ENCODE assay signal across 12 cellular contexts in genomic region chr11:30879322-30880020, GRCh38.
A peak's percentile ranks its signal among the peaks of the same experiment; 100 is the strongest.
DNase-seq lines count a peak whose midpoint lies in the region; FAIRE-seq and TF ChIP-seq lines count a peak whose summit lies in the region.
"Had no signal": no experiment of that assay in that cellular context is flagged by ENCODE, and none has a peak within 500 bp of the region (broad histone marks: within the 10 kb centered on the region; RNA-seq: fewer than 3 reads in every experiment).

No MANE protein-coding gene starts in this region.

- H3K9me3 ChIP-seq in adrenal gland (replicated peaks in 1 of 3), result no peaks in the 10 kb centered on the region

- FAIRE-seq in GM12891 (lab: Jason Lieb, UNC), result no peak

- in situ Hi-C loops in brain microvascular endothelial cell (cut with HindIII; ENCODE audit: low pct_ligation_motif_present, low sequenced_read_pairs), result no loop called here

- H3K27me3 ChIP-seq in adrenal gland (no peaks in the 10 kb centered on the region), brain microvascular endothelial cell (replicated peaks) (no peaks in the 10 kb centered on the region)

- no peak overlapping the region for H3K4me3 ChIP-seq in adrenal gland
- H3K4me3 ChIP-seq in brain microvascular endothelial cell (ENCODE audit: low read depth, low read length), result no peak overlapping the region

- no peak for TF ChIP-seq POLR2A in adrenal gland (IDR thresholded peaks at IDR 0.05)
- no peak for TF ChIP-seq POLR2A in GM12891 (IDR thresholded peaks at IDR 0.05; ENCODE audit: low read depth, low read length)

- no peaks in the 10 kb centered on the region for H3K4me1 ChIP-seq in adrenal gland (replicated peaks in 1 of 2)

- WGBS in adrenal gland, 4 donors, result 43 to 48% (median 46%) methylated on average over 9 of the region's 9 CpGs

- DNase-seq in COR-L47 (lab: John Stamatoyannopoulos, UW), result peak; percentile 95
- peak; percentile 22 for DNase-seq in NCI-H146 (lab: John Stamatoyannopoulos, UW)
- peak in 4 of 7 donors; percentile 13 to 56 (median 21) for DNase-seq in adrenal gland
- DNase-seq in iris pigment epithelial cell (ENCODE audit: low read depth), result peak; percentile 7
- no peak for DNase-seq in NCI-H82 treated with DMSO at 0.1 percent for 48 hours (lab: John Stamatoyannopoulos, UW; ENCODE audit: unreplicated experiment)
- DNase-seq in brain microvascular endothelial cell, result no peak
- no peak for DNase-seq in GM12891 (ENCODE audit: insufficient read length, low spot score)
- DNase-seq in foreskin melanocyte, result no peak
- DNase-seq: activated CD4-positive, alpha-beta T cell treated with anti-CD3 and anti-CD28 coated beads, Interleukin-2, amount 50 U/mL, for 4 hours; DMS 273 treated with DMSO at 0.1 percent for 48 hours; mesendoderm; NCI-H187 treated with DMSO at 0.1 percent for 48 hours had no signal

- H3K27ac ChIP-seq in adrenal gland, result no peak overlapping the region
- no peak overlapping the region for H3K27ac ChIP-seq in brain microvascular endothelial cell

- H3K36me3 ChIP-seq in adrenal gland (replicated peaks in 1 of 2) (no peaks in the 10 kb centered on the region), brain microvascular endothelial cell (replicated peaks) (no peaks in the 10 kb centered on the region)

- no peak for TF ChIP-seq CTCF in adrenal gland (IDR thresholded peaks at IDR 0.05)
- no peak for TF ChIP-seq CTCF in brain microvascular endothelial cell (IDR thresholded peaks at IDR 0.05; ENCODE audit: low read depth, low read length, missing control alignments)

- intact Hi-C loops in adrenal gland (cut with DNase I), result no loop called here

TF ChIP-seq in GM12891, 5 proteins besides CTCF, POLR2A, EP300 and RAD21:
- no peak for TF ChIP-seq POLR2AphosphoS5 (IDR thresholded peaks at IDR 0.05; ENCODE audit: low read depth, low read length)
- no peak for TF ChIP-seq SPI1 (IDR thresholded peaks at IDR 0.05; ENCODE audit: low read depth, low read length)
- TF ChIP-seq TAF1 (IDR thresholded peaks at IDR 0.05; ENCODE audit: low read depth, low read length), result no peak
- no peak for TF ChIP-seq POU2F2 (IDR thresholded peaks at IDR 0.05; ENCODE audit: low read depth, low read length)
- no peak for TF ChIP-seq PAX5 (IDR thresholded peaks at IDR 0.05; ENCODE audit: insufficient read depth, low read length, severe bottlenecking)

Comparison
In these comparisons a context has a peak if more than half of its experiments do, and no peak if none do; other contexts are left out.
1. DNase-seq: peak in COR-L47 (single experiment), NCI-H146 (single experiment), adrenal gland (4 of 7) and iris pigment epithelial cell (single experiment); none in NCI-H82 treated with DMSO at 0.1 percent for 48 hours (single experiment), brain microvascular endothelial cell (single experiment), GM12891 (single experiment) and foreskin melanocyte (single experiment).